ENCODE assay signal across 8 cellular contexts in the genomic region with DNA sequence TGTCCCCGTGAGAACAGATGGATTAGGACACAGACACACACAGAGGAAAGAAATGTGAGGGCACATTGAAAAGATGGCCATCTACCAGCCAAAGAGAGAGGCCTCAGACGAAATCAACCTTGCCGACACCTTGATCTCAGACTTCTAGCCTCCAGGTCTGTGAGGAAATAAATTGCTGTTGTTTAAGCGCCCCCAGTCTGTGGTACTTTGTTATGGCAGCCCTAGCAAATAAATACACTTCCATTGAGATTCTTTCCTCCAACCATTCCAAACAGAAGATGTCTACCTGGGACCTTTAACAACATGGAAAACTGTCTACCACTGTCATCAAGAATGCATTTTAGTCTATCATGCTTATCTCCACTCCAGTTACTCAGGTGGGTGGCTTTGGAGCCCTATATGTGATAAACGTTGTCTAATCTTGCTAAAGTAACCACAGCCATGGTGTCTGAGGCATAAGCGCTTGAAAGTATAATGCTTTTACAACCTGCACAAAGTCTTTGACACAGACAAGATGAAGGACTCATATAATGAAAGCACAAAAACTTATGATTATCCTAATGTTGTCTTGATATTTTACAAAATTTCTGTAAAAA.
A peak's percentile ranks its signal among the peaks of the same experiment; 100 is the strongest.
DNase-seq lines count a peak whose midpoint lies in the region; ATAC-seq and TF ChIP-seq lines count a peak whose summit lies in the region.

No MANE protein-coding gene starts in this region.

- no peaks in the 10 kb centered on the region for H3K27me3 ChIP-seq in GM06990 (replicated peaks; ENCODE audit: control insufficient read depth, insufficient read depth, low read length)

- H3K4me1 ChIP-seq in OCI-LY7 (ENCODE audit: insufficient read depth, low read length, poor library complexity, severe bottlenecking), result no peaks in the 10 kb centered on the region

- no peaks in the 10 kb centered on the region for H3K79me2 ChIP-seq in OCI-LY7 (ENCODE audit: insufficient read depth, low read depth, low read length)

- H3K9me2 ChIP-seq in OCI-LY7 (ENCODE audit: insufficient read depth, low read length), result no peaks in the 10 kb centered on the region

- no peaks in the 10 kb centered on the region for H3K9me3 ChIP-seq in OCI-LY7 (ENCODE audit: low read length)

- no peak overlapping the region for H3K27ac Mint-ChIP-seq in stimulated activated naive B cell treated with anti-CD40 and anti-IgM and Interleukin-4, amounts not matched to agents 10 μg/mL and 1 μg/mL and 100 μg/mL, for 72 hours

- CTCF ChIA-PET in OCI-LY7 (lab: Charles Lee; ENCODE audit: unreplicated experiment), result no interaction called here

- intact Hi-C loops in OCI-LY7 (cut with micrococcal nuclease; ENCODE audit: unreplicated experiment), result no loop called here

- no peaks in the 10 kb centered on the region for H3K9me3 Mint-ChIP-seq in stimulated activated naive B cell treated with anti-CD40 and anti-IgM and Interleukin-4, amounts not matched to agents 10 μg/mL and 1 μg/mL and 100 μg/mL, for 72 hours

- DNase-seq in GM06990 (ENCODE audit: extremely low read depth, insufficient read length) (no peak), OCI-LY7 (ENCODE audit: low spot score) (peak; percentile 21), foreskin fibroblast (no peak)
- DNase-seq in stimulated activated naive B cell treated with anti-CD40 and anti-IgM and Interleukin-4, amounts not matched to agents 10 μg/mL and 1 μg/mL and 100 μg/mL, for 72 hours, result peak; percentile 3
- DNase-seq in activated effector memory CD4-positive, alpha-beta T cell treated with anti-CD3 and anti-CD28 coated beads, Interleukin-2, amount 50 U/mL, for 16 hours, result no peak

- H3K27ac ChIP-seq in OCI-LY7 (ENCODE audit: low read depth, low read length, poor library complexity, severe bottlenecking), result no peak overlapping the region

- no peak overlapping the region for H3K4me2 ChIP-seq in OCI-LY7 (ENCODE audit: low read length)

- H4K20me1 ChIP-seq in OCI-LY7 (ENCODE audit: insufficient read depth, low read length), result no peaks in the 10 kb centered on the region; the same call in 1 of the 2 replicates

- POLR2A ChIA-PET in OCI-LY7 (lab: Charles Lee), result no interaction called here

- no peaks in the 10 kb centered on the region for H3K36me3 ChIP-seq in GM06990 (ENCODE audit: control insufficient read depth, insufficient read depth, low read length)
- H3K36me3 ChIP-seq in OCI-LY7 (ENCODE audit: insufficient read depth, low read length), result no peaks in the 10 kb centered on the region

- no peak overlapping the region for H2AFZ ChIP-seq in OCI-LY7 (ENCODE audit: low read length)

- ATAC-seq in HG02759 (IDR thresholded peaks at IDR 0.05; ENCODE audit: unreplicated experiment) (peak; percentile 60), HG02763 (IDR thresholded peaks at IDR 0.05; ENCODE audit: unreplicated experiment) (no peak), GM19023 (IDR thresholded peaks at IDR 0.05; ENCODE audit: unreplicated experiment) (no peak)
- peak; percentile 46 to 53 for ATAC-seq in stimulated activated naive B cell treated with anti-CD40 and anti-IgM and Interleukin-4, amounts not matched to agents 10 μg/mL and 1 μg/mL and 100 μg/mL, for 72 hours (replicated peaks)

- BruUV-seq in OCI-LY7 (replicated peaks; lab: Mats Ljungman, UMichigan), result no TSS peak

- peaks cover 0 to 5% of the 10 kb centered on the region in 2 donors for H3K27me3 Mint-ChIP-seq in stimulated activated naive B cell treated with anti-CD40 and anti-IgM and Interleukin-4, amounts not matched to agents 10 μg/mL and 1 μg/mL and 100 μg/mL, for 72 hours

- TF ChIP-seq CTCF in GM06990 (IDR thresholded peaks at IDR 0.05; ENCODE audit: insufficient read depth, low read length, poor library complexity, severe bottlenecking) (peak; percentile 67), OCI-LY7 (conservative IDR thresholded peaks at IDR 0.05; ENCODE audit: low read length) (peak; percentile 73), foreskin fibroblast (IDR thresholded peaks at IDR 0.05; ENCODE audit: low read depth, low read length) (peak; percentile 46)

- H3K4me3 Mint-ChIP-seq in stimulated activated naive B cell treated with anti-CD40 and anti-IgM and Interleukin-4, amounts not matched to agents 10 μg/mL and 1 μg/mL and 100 μg/mL, for 72 hours, result no peak overlapping the region

- no peaks in the 10 kb centered on the region for H3K36me3 Mint-ChIP-seq in stimulated activated naive B cell treated with anti-CD40 and anti-IgM and Interleukin-4, amounts not matched to agents 10 μg/mL and 1 μg/mL and 100 μg/mL, for 72 hours

- H3K4me1 Mint-ChIP-seq in stimulated activated naive B cell treated with anti-CD40 and anti-IgM and Interleukin-4, amounts not matched to agents 10 μg/mL and 1 μg/mL and 100 μg/mL, for 72 hours, result no peaks in the 10 kb centered on the region

- H3K4me3 ChIP-seq in GM06990 (replicated peaks; ENCODE audit: low read depth, low read length), result no peak overlapping the region
- H3K4me3 ChIP-seq in OCI-LY7 (ENCODE audit: low read depth, low read length, poor library complexity, severe bottlenecking), result no peak overlapping the region
- H3K4me3 ChIP-seq in foreskin fibroblast (ENCODE audit: low read depth in 1 of 2, low read length in 2 of 2), result no peak overlapping the region

Comparison
In these comparisons a context has a peak if more than half of its experiments do, and no peak if none do; other contexts are left out.
1. DNase-seq: peak in OCI-LY7 (single experiment) and stimulated activated naive B cell treated with anti-CD40 and anti-IgM and Interleukin-4, amounts not matched to agents 10 μg/mL and 1 μg/mL and 100 μg/mL, for 72 hours (single experiment); none in GM06990 (single experiment), foreskin fibroblast (0 of 2) and activated effector memory CD4-positive, alpha-beta T cell treated with anti-CD3 and anti-CD28 coated beads, Interleukin-2, amount 50 U/mL, for 16 hours (single experiment).
2. ATAC-seq: peak in HG02759 (single experiment) and stimulated activated naive B cell treated with anti-CD40 and anti-IgM and Interleukin-4, amounts not matched to agents 10 μg/mL and 1 μg/mL and 100 μg/mL, for 72 hours (2 of 2); none in HG02763 (single experiment) and GM19023 (single experiment).
3. Peak in every context shown above with its lines, with median percentiles within 50 percentile points of each other: CTCF ChIP-seq.